10 cellular contexts compared by ENCODE assay signal in genomic region chr2:118994778-118995177, GRCh38. TPM values are rescaled to one million over a fixed set of nuclear protein-coding genes. Genes with fewer than 3 reads are reported as not detected.
"Had no signal": no experiment of that assay in that cellular context is flagged by ENCODE, and none has a peak within 500 bp of the region (broad histone marks: within the 10 kb centered on the region; RNA-seq: fewer than 3 reads in every experiment).

No MANE protein-coding gene starts in this region.

- H3K4me3 Mint-ChIP-seq: HFFc6, IgD-negative memory B cell had no signal

- H3K36me3 ChIP-seq: HAP-1 had no signal

- DNase-seq: GM23248, GOT3, H7, HFFc6 had no signal

- H3K9me3 Mint-ChIP-seq: HFFc6 had no signal

- H3K27ac ChIP-seq: GM23248, HL-60 had no signal

- H3K27me3 Mint-ChIP-seq: IgD-negative memory B cell had no signal

- H3K36me3 Mint-ChIP-seq: IgD-negative memory B cell had no signal

- H3K4me1 ChIP-seq: HAP-1 had no signal

- H3K4me3 ChIP-seq: GM23248, HAP-1 had no signal

- H3K9me3 ChIP-seq: HAP-1 had no signal

- H3K4me1 Mint-ChIP-seq: IgD-negative memory B cell had no signal

- H2AFZ ChIP-seq: GM23248 had no signal

- ATAC-seq: HCT116, HepG2 had no signal

- H3K27ac Mint-ChIP-seq: HFFc6, IgD-negative memory B cell had no signal

- H3K9ac ChIP-seq: GM23248 had no signal

RNA-seq across cellular contexts. Expression of gene MARCO, which starts 52.8 kb away (rescaled TPM):
- total RNA-seq: GM23248, H4, H7, HepG2, HFFc6 had no signal
- polyA plus RNA-seq: GM23248, HepG2, IgD-negative memory B cell had no signal
